22 cellular contexts compared by ENCODE assay signal in genomic region chr15:81018197-81018596, GRCh38.
"Had no signal": no experiment of that assay in that cellular context is flagged by ENCODE, and none has a peak within 500 bp of the region (broad histone marks: within the 10 kb centered on the region; RNA-seq: fewer than 3 reads in every experiment).

No MANE protein-coding gene starts in this region.

- H3K27ac ChIP-seq: neural progenitor cell, prostate gland, stomach, testis, tibial artery had no signal

- H3K27me3 Mint-ChIP-seq: naive thymus-derived CD4-positive, alpha-beta T cell; type B pancreatic cell had no signal

- H3K4me3 Mint-ChIP-seq: naive thymus-derived CD4-positive, alpha-beta T cell; nephron; neural progenitor cell; type B pancreatic cell had no signal

- H3K27ac Mint-ChIP-seq: naive thymus-derived CD4-positive, alpha-beta T cell; nephron; neural progenitor cell; type B pancreatic cell had no signal

- H3K27me3 ChIP-seq: neural progenitor cell, right atrium auricular region, stomach, testis, tibial artery had no signal

- H3K4me3 ChIP-seq: coronary artery, neural progenitor cell, prostate gland, right atrium auricular region, smooth muscle cell, stomach, testis, tibial artery had no signal

- H3K9me3 ChIP-seq: prostate gland, right atrium auricular region, stomach, testis, tibial artery had no signal

- H3K36me3 Mint-ChIP-seq: type B pancreatic cell had no signal

- H3K4me1 ChIP-seq: prostate gland, testis had no signal

- ATAC-seq: left lobe of liver; naive thymus-derived CD4-positive, alpha-beta T cell; sciatic nerve had no signal

- H3K36me3 ChIP-seq: neural progenitor cell, prostate gland, right atrium auricular region, stomach, tibial artery had no signal

- DNase-seq: kidney; mesendoderm; midbrain; naive thymus-derived CD4-positive, alpha-beta T cell; stimulated activated CD4-positive, alpha-beta T cell treated with anti-CD3 and anti-CD28 coated beads, Interleukin-12 subunit alpha, Interleukin-12 subunit beta, amount 100 ng/mL, for 4 hours; stimulated activated CD4-positive, alpha-beta T cell treated with anti-CD3 and anti-CD28 coated beads, Interleukin-1b, Interleukin-23, amount 100 ng/mL, for 48 hours; stimulated activated CD4-positive, alpha-beta T cell treated with anti-CD3 and anti-CD28 coated beads, Interleukin-4, amount 100 ng/mL, for 1 hour; stimulated activated CD8-positive, alpha-beta memory T cell treated with anti-CD3 and anti-CD28 coated beads, Interleukin-4, amount 100 ng/mL, for 48 hours; stimulated activated naive CD4-positive, alpha-beta T cell treated with Interleukin-2 at 50 U/mL for 16 hours; stomach; substantia nigra; testis; tibial artery had no signal

- H3K9me3 Mint-ChIP-seq: naive thymus-derived CD4-positive, alpha-beta T cell; nephron; type B pancreatic cell had no signal
